In the genomic region with DNA sequence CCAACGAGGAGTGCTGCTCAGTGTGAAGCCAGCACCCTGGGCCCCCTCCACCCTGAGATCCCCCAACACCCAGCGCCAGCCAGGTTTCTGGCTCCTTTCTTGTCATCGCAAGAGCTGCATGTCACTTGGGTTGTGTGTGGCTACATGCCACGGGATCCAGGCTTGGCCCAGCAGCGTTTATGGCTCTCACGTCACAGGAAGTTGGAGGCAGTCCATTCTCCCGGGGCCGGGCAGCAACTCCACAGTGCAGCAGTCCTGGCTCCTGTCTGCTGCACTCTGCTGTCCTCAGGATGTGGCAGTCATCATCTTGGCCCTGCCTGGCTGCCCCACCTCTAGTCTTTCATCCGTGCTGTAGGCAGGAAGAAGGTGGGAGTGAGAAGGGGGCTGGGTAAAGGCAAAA, we compare ENCODE assay signal across 13 cellular contexts. TPM values are rescaled to one million over a fixed set of nuclear protein-coding genes. Genes with fewer than 3 reads are reported as not detected.
DNase-seq lines count a peak whose midpoint lies in the region; ATAC-seq and TF ChIP-seq lines count a peak whose summit lies in the region.
"Had no signal": no experiment of that assay in that cellular context is flagged by ENCODE, and none has a peak within 500 bp of the region (broad histone marks: within the 10 kb centered on the region; RNA-seq: fewer than 3 reads in every experiment).

No MANE protein-coding gene starts in this region.

- TF ChIP-seq POLR2A in uterus (IDR thresholded peaks at IDR 0.05): no peak
- TF ChIP-seq POLR2A in sigmoid colon (IDR thresholded peaks at IDR 0.05): no peak
- TF ChIP-seq POLR2A in GM18505 (IDR thresholded peaks at IDR 0.05; ENCODE audit: borderline replicate concordance, extremely low read depth, insufficient read depth, insufficient read length): no peak

- intact Hi-C loops in Right ventricle myocardium inferior (cut with DNase I) (no loop called here), cardiac septum (cut with DNase I) (no loop called here), uterus (cut with DNase I; ENCODE audit: low total_unique reads) (no loop called here), sigmoid colon (cut with DNase I) (no loop called here)

- WGBS in sigmoid colon, 2 donors: 14 to 50% methylated on average over 9 of the region's 9 CpGs

- H3K27ac ChIP-seq in uterus (no peak overlapping the region), sigmoid colon (no peak overlapping the region)
- H3K27ac ChIP-seq: thyroid gland had no signal

- H3K9me3 ChIP-seq in uterus (no peaks in the 10 kb centered on the region), sigmoid colon (no peaks in the 10 kb centered on the region)
- H3K9me3 ChIP-seq: thyroid gland had no signal

- DNase-seq in Right ventricle myocardium inferior (ENCODE audit: missing footprints) (peak; percentile 82), cardiac septum (ENCODE audit: low spot score) (no peak), choroid plexus epithelial cell (ENCODE audit: low read depth) (peak; percentile 26), hepatic stellate cell (ENCODE audit: low spot score) (peak; percentile 54), uterus (no peak), sigmoid colon (no peak)
- DNase-seq: activated B cell treated with CpG ODN at 0.5 μM for 24 hours; activated T-cell treated with anti-CD3 and anti-CD28 coated beads for 4 hours; effector memory CD8-positive, alpha-beta T cell; mammary epithelial cell had no signal

- H3K36me3 ChIP-seq in uterus (no peaks in the 10 kb centered on the region), sigmoid colon (no peaks in the 10 kb centered on the region)
- H3K36me3 ChIP-seq: thyroid gland had no signal

- H3K4me3 ChIP-seq in choroid plexus epithelial cell (ENCODE audit: low read depth, low read length) (no peak overlapping the region), uterus (no peak overlapping the region), sigmoid colon (no peak overlapping the region)
- H3K4me3 ChIP-seq: thyroid gland had no signal

- H3K4me1 ChIP-seq in uterus (no peaks in the 10 kb centered on the region), sigmoid colon (no peaks in the 10 kb centered on the region)
- H3K4me1 ChIP-seq: thyroid gland had no signal

- TF ChIP-seq CTCF in choroid plexus epithelial cell (conservative IDR thresholded peaks at IDR 0.05; ENCODE audit: low read depth, low read length) (no peak), uterus (IDR thresholded peaks at IDR 0.05) (no peak), sigmoid colon (IDR thresholded peaks at IDR 0.05) (no peak)

- ATAC-seq in Right ventricle myocardium inferior (peak; percentile 89), GM21717 (IDR thresholded peaks at IDR 0.05; ENCODE audit: unreplicated experiment) (no peak), GM18505 (IDR thresholded peaks at IDR 0.05; ENCODE audit: unreplicated experiment) (no peak)
- ATAC-seq: effector memory CD8-positive, alpha-beta T cell had no signal

- H3K27me3 ChIP-seq in uterus: no peaks in the 10 kb centered on the region
- H3K27me3 ChIP-seq in sigmoid colon: no peaks in the 10 kb centered on the region
- H3K27me3 ChIP-seq: thyroid gland had no signal

- no peak for TF ChIP-seq EP300 in sigmoid colon (IDR thresholded peaks at IDR 0.05)

RNA-seq across cellular contexts. Expression of a gene that starts 42.7 kb away (rescaled TPM):
- 6.8 TPM for total RNA-seq in Right ventricle myocardium inferior
- 0.08 TPM for total RNA-seq in cardiac septum
- 1 to 10 TPM in 2 of 4 donors, under 1 TPM in 1, not detected in 1; 0.29 to 3.3 (median 2.0) TPM for total RNA-seq in uterus
- 1 to 10 TPM; 1.8 to 2.6 (median 2.2) TPM for total RNA-seq in sigmoid colon
- under 1 TPM in 2 of 3 donors, not detected in 1; under 0.01 to 0.26 TPM for polyA plus RNA-seq in sigmoid colon
- total RNA-seq: activated B cell treated with CpG ODN at 0.5 μM for 24 hours had no signal

Comparison
In these comparisons a context has a peak if more than half of its experiments do, and no peak if none do; other contexts are left out.
1. DNase-seq: peak in Right ventricle myocardium inferior (single experiment), choroid plexus epithelial cell (single experiment) and hepatic stellate cell (single experiment); none in cardiac septum (single experiment), uterus (0 of 2) and sigmoid colon (single experiment).